11 cellular contexts compared by ENCODE assay signal in the genomic region with DNA sequence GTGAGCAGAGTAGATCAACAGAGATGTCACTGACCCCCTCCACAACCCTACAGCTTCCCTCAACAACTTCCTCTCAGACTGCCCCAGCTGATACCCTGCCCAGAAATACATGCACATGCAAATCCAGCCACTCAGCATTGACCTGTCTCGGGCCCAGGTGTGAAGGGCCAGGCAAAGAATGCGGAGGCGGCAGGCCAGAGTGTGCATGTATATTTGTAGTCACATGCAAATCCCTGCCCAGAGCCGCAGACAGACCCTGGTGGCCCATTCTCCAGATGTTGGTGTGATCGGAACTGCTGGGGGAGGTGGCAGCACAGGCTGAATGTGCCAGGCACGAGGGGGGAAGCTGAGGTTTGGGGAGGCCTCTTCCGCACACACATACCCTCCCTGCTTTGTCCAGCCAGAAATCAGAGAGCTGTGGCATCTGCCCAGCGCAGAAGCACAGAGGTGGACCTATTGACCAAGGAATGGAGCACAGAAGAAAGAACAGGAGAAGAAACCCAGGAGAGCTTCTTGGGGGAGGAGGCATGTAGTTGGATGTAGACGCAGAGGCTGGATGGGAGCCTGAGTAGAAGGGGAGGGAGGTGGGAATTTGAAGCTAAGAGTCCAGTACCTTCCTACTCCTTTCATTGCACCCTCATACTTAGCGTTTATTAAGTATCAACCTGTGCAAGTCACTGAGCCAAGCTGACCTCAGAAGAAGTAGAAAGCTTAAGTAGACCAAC. TPM values are rescaled to one million over a fixed set of nuclear protein-coding genes. Genes with fewer than 3 reads are reported as not detected.
DNase-seq lines count a peak whose midpoint lies in the region; ATAC-seq, FAIRE-seq and TF ChIP-seq lines count a peak whose summit lies in the region.
"Had no signal": no experiment of that assay in that cellular context is flagged by ENCODE, and none has a peak within 500 bp of the region (broad histone marks: within the 10 kb centered on the region; RNA-seq: fewer than 3 reads in every experiment).

No MANE protein-coding gene starts in this region.

- H2AFZ ChIP-seq in OCI-LY1 (ENCODE audit: low read length), result no peak overlapping the region
- H2AFZ ChIP-seq in neural progenitor cell (replicated peaks), result no peak overlapping the region

- H3K36me3 Mint-ChIP-seq in neural progenitor cell, result no peaks in the 10 kb centered on the region

- peaks cover 89% of the 10 kb centered on the region for H3K4me1 ChIP-seq in OCI-LY1 (ENCODE audit: insufficient read depth, low read length, severe bottlenecking)
- H3K4me1 ChIP-seq in neural progenitor cell, result no peaks in the 10 kb centered on the region

- ATAC-seq in GM19372 (IDR thresholded peaks at IDR 0.05; ENCODE audit: low read depth, unreplicated experiment) (peak; percentile 80), HG02852 (IDR thresholded peaks at IDR 0.05; ENCODE audit: unreplicated experiment) (peak; percentile 63)
- ATAC-seq: PC-3 had no signal

- H3K79me2 ChIP-seq in OCI-LY1 (ENCODE audit: insufficient read depth, low read length), result 0 out of 2 replicates have a peak, but pooled peaks cover 4% of the 10 kb centered on the region
- H3K79me2 ChIP-seq in neural progenitor cell (ENCODE audit: low read depth), result no peaks in the 10 kb centered on the region

- no peaks in the 10 kb centered on the region for H4K20me1 ChIP-seq in OCI-LY1 (ENCODE audit: insufficient read depth, low read length)
- no peaks in the 10 kb centered on the region for H4K20me1 ChIP-seq in neural progenitor cell (ENCODE audit: low read depth)

- intact Hi-C loops in cardiac septum (cut with DNase I), result no loop called here

- no peak for TF ChIP-seq POLR2A in GM12892 (IDR thresholded peaks at IDR 0.05; ENCODE audit: low read depth, low read length)

- H3K27me3 ChIP-seq in OCI-LY1 (ENCODE audit: insufficient read depth, low read length) (no peaks in the 10 kb centered on the region), neural progenitor cell (no peaks in the 10 kb centered on the region)

- H3K4me1 Mint-ChIP-seq in neural progenitor cell, result no peaks in the 10 kb centered on the region

- no peak overlapping the region for H3K4me3 Mint-ChIP-seq in neural progenitor cell

- H3K4me3 ChIP-seq in OCI-LY1 (ENCODE audit: low read depth, low read length, poor library complexity, severe bottlenecking), result peak overlapping the region; percentile 55
- no peak overlapping the region for H3K4me3 ChIP-seq in neural progenitor cell

- no peaks in the 10 kb centered on the region for H3K9me3 ChIP-seq in OCI-LY1 (ENCODE audit: low read length)
- H3K9me3 ChIP-seq in neural progenitor cell (ENCODE audit: low read depth), result no peaks in the 10 kb centered on the region

- DNase-seq in GM12892 (ENCODE audit: insufficient read length) (peak; percentile 69), neural progenitor cell (ENCODE audit: low spot score) (no peak), cardiac septum (ENCODE audit: low spot score) (no peak), NCI-H1930 (lab: John Stamatoyannopoulos, UW) (no peak), AG08395 (ENCODE audit: low spot score) (no peak)
- DNase-seq: PC-3 had no signal

- H3K4me2 ChIP-seq in OCI-LY1 (ENCODE audit: low read length) (peak overlapping the region; percentile 70), neural progenitor cell (no peak overlapping the region)

- H3K9ac ChIP-seq in OCI-LY1 (ENCODE audit: low read length) (peak overlapping the region; percentile 78), neural progenitor cell (no peak overlapping the region)

- no peak overlapping the region for H3K27ac Mint-ChIP-seq in neural progenitor cell

- H3K9me3 Mint-ChIP-seq in neural progenitor cell, result no peaks in the 10 kb centered on the region

- H3K9me2 ChIP-seq in OCI-LY1 (ENCODE audit: low read depth, low read length), result no peaks in the 10 kb centered on the region

- H3K27ac ChIP-seq in OCI-LY1 (ENCODE audit: low read depth, low read length, poor library complexity, severe bottlenecking), result peak overlapping the region; percentile 97
- H3K27ac ChIP-seq in neural progenitor cell, result no peak overlapping the region

- peak; percentile 91 for FAIRE-seq in GM12892 (lab: Jason Lieb, UNC)
- FAIRE-seq: bronchial epithelial cell, islet of Langerhans had no signal

- peaks cover 4% of the 10 kb centered on the region for H3K27me3 Mint-ChIP-seq in neural progenitor cell (ENCODE audit: insufficient read depth, low read depth)

- H3K36me3 ChIP-seq in OCI-LY1 (ENCODE audit: insufficient read depth, low read length), result peaks cover 12% of the 10 kb centered on the region; the same call in 1 of the 2 replicates
- no peaks in the 10 kb centered on the region for H3K36me3 ChIP-seq in neural progenitor cell

- no peak for TF ChIP-seq CTCF in OCI-LY1 (IDR thresholded peaks at IDR 0.05; ENCODE audit: low read length)
- TF ChIP-seq CTCF in neural progenitor cell (IDR thresholded peaks at IDR 0.05), result no peak

- H3F3A ChIP-seq in OCI-LY1 (ENCODE audit: insufficient read depth, low read length) (no peaks in the 10 kb centered on the region; the same call in 1 of the 2 replicates), neural progenitor cell (ENCODE audit: low read depth) (no peaks in the 10 kb centered on the region)

RNA-seq across cellular contexts. Expression of a gene that starts 14.4 kb away (rescaled TPM):
- 2.2 TPM for polyA plus RNA-seq in GM12892 (2012; ENCODE audit: missing spikeins)
- total RNA-seq in neural progenitor cell (ENCODE audit: low replicate concordance) (0.15 TPM in 1 of 2 replicates, not detected in the other), cardiac septum (0.67 TPM)

RNA-seq across cellular contexts. Expression of a gene that starts 17.4 kb away (rescaled TPM):
- 8.4 TPM for polyA plus RNA-seq in GM12892 (2012; ENCODE audit: missing spikeins)
- 13.3 and 38.3 TPM in 2 replicates for total RNA-seq in neural progenitor cell (ENCODE audit: low replicate concordance)
- total RNA-seq in cardiac septum, result 12.2 TPM

RNA-seq across cellular contexts. Expression of a gene that starts 36.3 kb away (rescaled TPM):
- 18.2 TPM for polyA plus RNA-seq in GM12892 (2012; ENCODE audit: missing spikeins)
- 6.3 and 15.1 TPM in 2 replicates for total RNA-seq in neural progenitor cell (ENCODE audit: low replicate concordance)
- 27.1 TPM for total RNA-seq in cardiac septum

RNA-seq across cellular contexts. Expression of a gene that starts 36.4 kb away (rescaled TPM):
- polyA plus RNA-seq in GM12892 (2012; ENCODE audit: missing spikeins), result 77.3 TPM
- total RNA-seq in neural progenitor cell (ENCODE audit: low replicate concordance), result 31.2 and 60.9 TPM in 2 replicates
- 29.6 TPM for total RNA-seq in cardiac septum

RNA-seq across cellular contexts. Expression of a gene that starts 47.6 kb away (rescaled TPM):
- 22.8 TPM for polyA plus RNA-seq in GM12892 (2012; ENCODE audit: missing spikeins)
- total RNA-seq in neural progenitor cell (ENCODE audit: low replicate concordance), result 7.6 and 9.6 TPM in 2 replicates
- 6.1 TPM for total RNA-seq in cardiac septum
